Comparison of ENCODE assay signal across 21 cellular contexts in genomic region chr7:131586259-131586658, GRCh38. TPM values are rescaled to one million over a fixed set of nuclear protein-coding genes. Genes with fewer than 3 reads are reported as not detected.
DNase-seq lines count a peak whose midpoint lies in the region; ATAC-seq and TF ChIP-seq lines count a peak whose summit lies in the region.
"Had no signal": no experiment of that assay in that cellular context is flagged by ENCODE, and none has a peak within 500 bp of the region (broad histone marks: within the 10 kb centered on the region; RNA-seq: fewer than 3 reads in every experiment).

No MANE protein-coding gene starts in this region.

- peak; percentile 22 for ATAC-seq in esophagus mucosa
- ATAC-seq in left lung, result peak; percentile 42
- no peak for ATAC-seq in HG02610 (IDR thresholded peaks at IDR 0.05; ENCODE audit: unreplicated experiment)
- ATAC-seq: A549; activated CD8-positive, alpha-beta T cell treated with anti-CD3 and anti-CD28 coated beads, Interleukin-2, amount 10 ng/mL, durations not matched to agents 7 days and 5 days; activated naive CD8-positive, alpha-beta T cell treated with anti-CD3 and anti-CD28 coated beads, Interleukin-2, amount 50 U/mL, for 24 hours; GM12878 had no signal

- H3K27ac ChIP-seq in 22Rv1 (0 out of 2 replicates have a peak overlapping the region, but pooled peaks have one; percentile 18), Peyer's patch (no peak overlapping the region), left lung (no peak overlapping the region), ascending aorta (no peak overlapping the region)
- H3K27ac ChIP-seq: A549, thyroid gland had no signal

- H3K36me3 ChIP-seq in Peyer's patch (no peaks in the 10 kb centered on the region), left lung (no peaks in the 10 kb centered on the region), ascending aorta (no peaks in the 10 kb centered on the region)
- H3K36me3 ChIP-seq: HAP-1, thyroid gland had no signal

- H3K4me3 ChIP-seq in Peyer's patch (no peak overlapping the region), left lung (no peak overlapping the region), ascending aorta (no peak overlapping the region)
- H3K4me3 ChIP-seq: A549, GM12878, HAP-1, thyroid gland had no signal

- H3K27me3 ChIP-seq in Peyer's patch (no peaks in the 10 kb centered on the region), left lung (no peaks in the 10 kb centered on the region), ascending aorta (no peaks in the 10 kb centered on the region)
- H3K27me3 ChIP-seq: thyroid gland had no signal

- in situ Hi-C loops in GM13976 (cut with MboI; ENCODE audit: low sequenced_read_pairs, unreplicated experiment), result no loop called here

- peak in 2 of 3 donors; percentile 55 to 58 for DNase-seq in Peyer's patch
- DNase-seq in left lung, result no peak
- DNase-seq in GM13976 (ENCODE audit: low spot score), result no peak
- DNase-seq in ascending aorta (ENCODE audit: low spot score in 2 of 2), result no peak
- DNase-seq in AG08395 (ENCODE audit: low spot score), result no peak
- DNase-seq: activated CD8-positive, alpha-beta T cell treated with anti-CD3 and anti-CD28 coated beads, Interleukin-2, amount 10 ng/mL, durations not matched to agents 7 days and 5 days; activated naive CD8-positive, alpha-beta T cell treated with anti-CD3 and anti-CD28 coated beads, Interleukin-2, amount 50 U/mL, for 24 hours; CD4-positive, alpha-beta T cell; midbrain; NCI-H1092; NK-92 treated with Interleukin-12 subunit alpha and Interleukin-12 subunit beta, amount 100 ng/mL, for 24 hours; nucleus accumbens; SIG-M5; stimulated activated CD4-positive, alpha-beta T cell treated with anti-CD3 and anti-CD28 coated beads, Interleukin-4, amount 100 ng/mL, for 24 hours had no signal

- no peak for TF ChIP-seq CTCF in 22Rv1 (IDR thresholded peaks at IDR 0.05)
- no peak for TF ChIP-seq CTCF in Peyer's patch (IDR thresholded peaks at IDR 0.05)
- TF ChIP-seq CTCF in left lung (IDR thresholded peaks at IDR 0.05), result no peak
- no peak for TF ChIP-seq CTCF in GM13976 (IDR thresholded peaks at IDR 0.05; ENCODE audit: borderline replicate concordance, control extremely low read depth, extremely low read depth, insufficient read depth, missing control alignments)
- TF ChIP-seq CTCF in ascending aorta (IDR thresholded peaks at IDR 0.05), result no peak

- H3K4me1 ChIP-seq in Peyer's patch (no peaks in the 10 kb centered on the region), left lung (no peaks in the 10 kb centered on the region), ascending aorta (peaks cover 0 to 2% of the 10 kb centered on the region in 2 donors)
- H3K4me1 ChIP-seq: A549, thyroid gland had no signal

- intact Hi-C loops in left lung (cut with DNase I) (no loop called here), ascending aorta (cut with DNase I) (no loop called here)

- H3K9me3 ChIP-seq in Peyer's patch, result no peaks in the 10 kb centered on the region
- H3K9me3 ChIP-seq in left lung, result no peaks in the 10 kb centered on the region
- H3K9me3 ChIP-seq in ascending aorta, result no peaks in the 10 kb centered on the region
- H3K9me3 ChIP-seq: A549, HAP-1, thyroid gland had no signal

- TF ChIP-seq POLR2A in Peyer's patch (IDR thresholded peaks at IDR 0.05), result no peak

RNA-seq across cellular contexts. Expression of gene PODXL, which starts 29.8 kb away (rescaled TPM):
- total RNA-seq in Peyer's patch (10 to 100 TPM in 3 of 4 donors, 1 to 10 TPM in 1; 7.5 to 40.4 (median 15.2) TPM), esophagus mucosa (8.3 TPM), left lung (100 to 1,000 TPM in 1 of 2 donors, 10 to 100 TPM in 1; 62.1 to 124 TPM), ascending aorta (141 TPM)

Comparison
In these comparisons a context has a peak if more than half of its experiments do, and no peak if none do; other contexts are left out.
1. DNase-seq: peak in Peyer's patch (2 of 3); none in left lung (0 of 2), GM13976 (single experiment), ascending aorta (0 of 2) and AG08395 (single experiment).